12 cellular contexts compared by ENCODE assay signal in the genomic region with DNA sequence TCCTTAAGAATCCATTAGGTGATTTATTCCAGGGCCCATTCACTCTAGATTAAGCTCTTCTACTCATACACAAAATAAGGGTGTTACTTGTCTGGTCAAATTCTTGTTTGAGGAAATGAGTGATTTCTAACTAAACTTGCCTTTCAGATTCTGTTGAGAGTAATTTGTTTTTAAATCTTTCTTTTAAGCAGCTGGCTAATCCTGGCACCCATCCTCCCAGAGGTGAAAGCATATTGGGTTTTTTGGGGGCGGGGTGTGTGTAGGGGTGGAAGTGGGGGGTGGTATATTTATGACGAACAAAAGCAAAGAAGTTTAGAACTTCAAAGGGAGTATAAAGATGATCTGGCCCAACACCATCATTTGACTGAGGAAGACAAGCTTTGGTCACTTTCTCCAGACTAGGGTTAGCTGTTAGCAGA.
A peak's percentile ranks its signal among the peaks of the same experiment; 100 is the strongest.
DNase-seq lines count a peak whose midpoint lies in the region; ATAC-seq, FAIRE-seq and TF ChIP-seq lines count a peak whose summit lies in the region.
"Had no signal": no experiment of that assay in that cellular context is flagged by ENCODE, and none has a peak within 500 bp of the region (broad histone marks: within the 10 kb centered on the region; RNA-seq: fewer than 3 reads in every experiment).

No MANE protein-coding gene starts in this region.

- TF ChIP-seq POLR2A in GM12878 (IDR thresholded peaks at IDR 0.05; ENCODE audit: low read depth, low read length), result no peak

- DNase-seq in activated CD4-positive, alpha-beta T cell treated with anti-CD3 and anti-CD28 coated beads for 36 hours, result peak; percentile 72
- no peak for DNase-seq in GM12878 (ENCODE audit: low read depth, low spot score)
- DNase-seq in stimulated activated CD4-positive, alpha-beta T cell treated with anti-CD3 and anti-CD28 coated beads, TNF-alpha, amount 100 ng/mL, for 24 hours (ENCODE audit: low read depth in 3 of 3), result peak in 2 of 3 experiments; percentile 51 to 55
- DNase-seq in pancreas, result no peak
- DNase-seq in substantia nigra (lab: John Stamatoyannopoulos, UW), result no peak
- DNase-seq in SW480 (ENCODE audit: low spot score), result no peak
- DNase-seq: amygdala, lower lobe of right lung, NCI-H2029 had no signal

- H3K4me1 Mint-ChIP-seq in activated CD4-positive, alpha-beta T cell treated with anti-CD3 and anti-CD28 coated beads for 36 hours, result peaks cover 80% of the 10 kb centered on the region

- H3K9me3 ChIP-seq in GM12878 (replicated peaks; ENCODE audit: control insufficient read depth, insufficient read depth, low read length) (no peaks in the 10 kb centered on the region), pancreas (no peaks in the 10 kb centered on the region)
- H3K9me3 ChIP-seq: lower lobe of right lung had no signal

- CTCF ChIA-PET in activated CD4-positive, alpha-beta T cell treated with anti-CD3 and anti-CD28 coated beads for 36 hours (lab: Charles Lee), result interaction anchor here (0.5 to 2.0 kb wide), 10 partner anchors 9 to 129 kb away, joined by 3 to 13 read pairs (median 4); no protein-coding TSS in a partner anchor
- CTCF ChIA-PET in GM12878 (lab: Yijun Ruan, JAX), result interaction anchor here (0.7 to 1.7 kb wide), 8 partner anchors 10 to 173 kb away, joined by 3 to 5 read pairs (median 4); no protein-coding TSS in a partner anchor

- TF ChIP-seq CTCF in GM12878 (IDR thresholded peaks at IDR 0.05 in 2 of 3, conservative IDR thresholded peaks at IDR 0.05 in 1 of 3; ENCODE audit: control insufficient read depth in 2 of 3, extremely low read depth in 1 of 3, insufficient read depth in 1 of 3, low read depth in 3 of 3, low read length in 3 of 3) (no peak), pancreas (IDR thresholded peaks at IDR 0.05) (no peak)

- H2AFZ ChIP-seq in GM12878 (ENCODE audit: control insufficient read depth, low read depth, low read length), result no peak overlapping the region

- H3K27ac ChIP-seq in GM12878 (ENCODE audit: control insufficient read depth, insufficient read depth) (no peak overlapping the region), pancreas (no peak overlapping the region), substantia nigra (ENCODE audit: low read depth, low read length, poor library complexity, severe bottlenecking) (no peak overlapping the region)
- H3K27ac ChIP-seq: lower lobe of right lung had no signal

- H3K79me2 ChIP-seq in GM12878 (ENCODE audit: control insufficient read depth, insufficient read depth, low read length), result peaks cover 4% of the 10 kb centered on the region

- H3K36me3 ChIP-seq in GM12878 (ENCODE audit: control insufficient read depth in 2 of 2, insufficient read depth in 2 of 2, low read length in 1 of 2) (peaks cover 3 to 33% of the 10 kb centered on the region in 2 experiments), pancreas (no peaks in the 10 kb centered on the region)

- H3K36me3 Mint-ChIP-seq in activated CD4-positive, alpha-beta T cell treated with anti-CD3 and anti-CD28 coated beads for 36 hours (ENCODE audit: low read depth), result peaks cover 66% of the 10 kb centered on the region

- H3K27ac Mint-ChIP-seq in activated CD4-positive, alpha-beta T cell treated with anti-CD3 and anti-CD28 coated beads for 36 hours, result peak overlapping the region; percentile 78

- no peak overlapping the region for H3K4me3 ChIP-seq in GM12878
- no peak overlapping the region for H3K4me3 ChIP-seq in pancreas
- H3K4me3 ChIP-seq: lower lobe of right lung had no signal

- 3% methylated on average over 2 of the region's 2 CpGs for WGBS in GM12878 (ENCODE audit: insufficient coverage, insufficient replicate concordance, low lambda C conversion rate, missing lambda C conversion rate)
- WGBS in pancreas, 2 donors, result 66 to 83% methylated on average over 2 of the region's 2 CpGs

- no peak overlapping the region for H3K9ac ChIP-seq in GM12878 (ENCODE audit: control insufficient read depth, insufficient read depth, low read length)

- BruUV-seq in GM12878 (replicated peaks; lab: Mats Ljungman, UMichigan), result no TSS peak

- H4K20me1 ChIP-seq in GM12878 (ENCODE audit: control insufficient read depth, insufficient read depth), result no peaks in the 10 kb centered on the region

- H3K27me3 Mint-ChIP-seq in activated CD4-positive, alpha-beta T cell treated with anti-CD3 and anti-CD28 coated beads for 36 hours, result no peaks in the 10 kb centered on the region

- SMC1A ChIA-PET in GM12878 (lab: Charles Lee; ENCODE audit: uncharacterized antibody, unreplicated experiment), result interaction anchor here (0.6 to 2.6 kb wide), 10 partner anchors 8 to 68 kb away, joined by 3 to 17 read pairs (median 5); no protein-coding TSS in a partner anchor

- intact Hi-C loops in activated CD4-positive, alpha-beta T cell treated with anti-CD3 and anti-CD28 coated beads for 36 hours (cut with DNase I, micrococcal nuclease), result loop anchor here in 1 of 2 experiments (1.0 to 2.0 kb wide), 3 partner anchors 9 to 18 kb away; no protein-coding TSS in a partner anchor
- intact Hi-C loops in GM12878 (cut with micrococcal nuclease; ENCODE audit: unreplicated experiment) (no loop called here), pancreas (cut with DNase I) (no loop called here)

- ATAC-seq in GM21447 (IDR thresholded peaks at IDR 0.05; ENCODE audit: unreplicated experiment), result peak; percentile 63
- ATAC-seq in activated CD4-positive, alpha-beta T cell treated with anti-CD3 and anti-CD28 coated beads for 36 hours, result peak; percentile 79
- ATAC-seq in GM12878, result peak; percentile 55
- ATAC-seq in pancreas, result no peak
- ATAC-seq in HG02678 (IDR thresholded peaks at IDR 0.05; ENCODE audit: unreplicated experiment), result no peak
- ATAC-seq: lower lobe of right lung, Panc1 had no signal

- RAD21 ChIA-PET in GM12878 (lab: Charles Lee; ENCODE audit: unreplicated experiment), result interaction anchor here (0.7 to 2.2 kb wide), 9 partner anchors 9 to 963 kb away, joined by 3 to 10 read pairs (median 5); no protein-coding TSS in a partner anchor

- no peak for TF ChIP-seq RAD21 in GM12878 (IDR thresholded peaks at IDR 0.05; ENCODE audit: insufficient read depth, low read depth, low read length)

- H3K27me3 ChIP-seq in GM12878 (replicated peaks in 1 of 2; ENCODE audit: control insufficient read depth in 2 of 2, insufficient read depth in 2 of 2, low read length in 1 of 2), result no peaks in the 10 kb centered on the region
- H3K27me3 ChIP-seq in pancreas, result no peaks in the 10 kb centered on the region

- in situ Hi-C loops in GM12878 (cut with MboI), result no loop called here

- H3K4me1 ChIP-seq in GM12878 (ENCODE audit: control insufficient read depth, insufficient read depth, low read length) (peaks cover 16% of the 10 kb centered on the region), pancreas (no peaks in the 10 kb centered on the region)

- H3K4me2 ChIP-seq in GM12878 (ENCODE audit: control insufficient read depth, insufficient read depth), result no peak overlapping the region

- POLR2A ChIA-PET in activated CD4-positive, alpha-beta T cell treated with anti-CD3 and anti-CD28 coated beads for 36 hours (lab: Charles Lee), result interaction anchor here (1.0 to 2.8 kb wide), 3 partner anchors 14 to 59 kb away, joined by 4 to 18 read pairs (median 5); no protein-coding TSS in a partner anchor
- POLR2A ChIA-PET in GM12878 (lab: Charles Lee), result interaction anchor here (1.1 to 1.5 kb wide), 3 partner anchors 9 to 14 kb away, joined by 3 to 6 read pairs (median 5); no protein-coding TSS in a partner anchor

- TF ChIP-seq EP300 in GM12878 (IDR thresholded peaks at IDR 0.05; ENCODE audit: borderline replicate concordance in 1 of 2, control insufficient read depth in 1 of 2, low read depth in 2 of 2, low read length in 2 of 2), result no peak

- H3K4me3 Mint-ChIP-seq in activated CD4-positive, alpha-beta T cell treated with anti-CD3 and anti-CD28 coated beads for 36 hours, result no peak overlapping the region

- no peak for FAIRE-seq in GM12878 (lab: Jason Lieb, UNC)
- no peak for FAIRE-seq in pancreas (lab: Jason Lieb, UNC)

- no peaks in the 10 kb centered on the region for H3K9me3 Mint-ChIP-seq in activated CD4-positive, alpha-beta T cell treated with anti-CD3 and anti-CD28 coated beads for 36 hours (ENCODE audit: low read depth)

TF ChIP-seq in GM12878, 131 proteins besides CTCF, POLR2A, EP300 and RAD21:
- no peak for TF ChIP-seq KLF5 (IDR thresholded peaks at IDR 0.05; ENCODE audit: partially characterized antibody)
- no peak for TF ChIP-seq EZH2 (IDR thresholded peaks at IDR 0.05; ENCODE audit: borderline replicate concordance, control insufficient read depth, low read depth, low read length)
- TF ChIP-seq NFIC (IDR thresholded peaks at IDR 0.05; ENCODE audit: low read depth, low read length), result 0 out of 2 replicates have a peak, but pooled peaks have one; percentile 17
- 0 out of 2 replicates have a peak, but pooled peaks have one; percentile 2 for TF ChIP-seq RUNX3 (IDR thresholded peaks at IDR 0.05; ENCODE audit: low read length)
- TF ChIP-seq KDM1A (IDR thresholded peaks at IDR 0.05; ENCODE audit: borderline replicate concordance), result no peak
- TF ChIP-seq PAX5 (IDR thresholded peaks at IDR 0.05; ENCODE audit: borderline replicate concordance, low read depth, low read length), result no peak

Comparison
In these comparisons a context has a peak if more than half of its experiments do, and no peak if none do; other contexts are left out.
1. ATAC-seq: peak in GM21447 (single experiment), activated CD4-positive, alpha-beta T cell treated with anti-CD3 and anti-CD28 coated beads for 36 hours (single experiment) and GM12878 (single experiment); none in pancreas (0 of 4) and HG02678 (single experiment).
2. DNase-seq: peak in activated CD4-positive, alpha-beta T cell treated with anti-CD3 and anti-CD28 coated beads for 36 hours (single experiment) and stimulated activated CD4-positive, alpha-beta T cell treated with anti-CD3 and anti-CD28 coated beads, TNF-alpha, amount 100 ng/mL, for 24 hours (2 of 3); none in GM12878 (single experiment), pancreas (0 of 6), substantia nigra (0 of 49) and SW480 (single experiment).